ENCODE assay signal across 11 cellular contexts in the genomic region with DNA sequence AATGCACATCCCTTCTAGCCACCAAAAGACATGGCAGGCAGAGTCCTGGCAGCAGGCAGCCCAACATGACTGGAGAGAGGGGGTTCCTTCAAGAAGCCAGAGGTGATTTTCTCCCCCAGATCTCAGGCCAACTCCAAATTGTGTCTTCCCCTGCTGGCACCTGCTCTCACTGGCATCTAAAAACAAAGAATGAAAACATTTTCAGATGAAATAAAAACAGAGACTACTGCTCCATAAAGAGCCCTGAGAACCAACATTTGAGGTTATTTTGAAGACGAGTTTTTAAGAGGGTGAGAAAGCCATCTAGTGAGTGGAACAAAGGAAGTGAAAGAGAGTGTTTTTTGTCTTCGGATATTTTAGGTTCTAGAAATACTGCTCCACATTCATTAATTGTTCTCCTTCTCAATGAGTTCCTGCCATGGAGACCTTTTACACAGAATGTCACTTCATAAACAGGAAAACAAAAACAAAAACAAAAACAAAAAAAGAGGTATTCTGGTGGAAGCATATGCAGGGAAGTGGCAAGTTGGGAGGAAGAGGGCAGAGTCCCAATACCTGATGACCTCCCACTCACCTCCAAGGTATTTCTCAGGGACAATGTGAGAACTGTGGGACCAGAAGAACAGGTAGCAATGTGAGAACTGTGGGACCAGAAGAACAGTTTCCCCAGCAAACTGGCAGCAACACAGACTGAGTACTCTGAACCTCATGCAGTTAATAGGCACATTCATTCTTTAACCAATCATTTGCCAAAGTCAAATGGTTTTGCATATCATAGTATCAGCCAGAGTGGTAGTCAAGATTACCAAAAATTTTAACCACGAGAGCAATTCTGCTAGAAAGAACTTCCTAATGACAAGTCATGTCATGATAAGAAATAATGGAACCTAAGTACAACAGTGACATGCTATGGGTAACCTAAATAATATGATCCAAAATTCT. TPM values are rescaled to one million over a fixed set of nuclear protein-coding genes. Genes with fewer than 3 reads are reported as not detected.
A peak's percentile ranks its signal among the peaks of the same experiment; 100 is the strongest.
DNase-seq lines count a peak whose midpoint lies in the region; ATAC-seq and TF ChIP-seq lines count a peak whose summit lies in the region.
"Had no signal": no experiment of that assay in that cellular context is flagged by ENCODE, and none has a peak within 500 bp of the region (broad histone marks: within the 10 kb centered on the region; RNA-seq: fewer than 3 reads in every experiment).

No MANE protein-coding gene starts in this region.

- H3K27me3 Mint-ChIP-seq in activated naive CD4-positive, alpha-beta T cell treated with anti-CD3 and anti-CD28 coated beads for 36 hours (ENCODE audit: low read depth), result no peaks in the 10 kb centered on the region
- H3K27me3 Mint-ChIP-seq in activated naive CD8-positive, alpha-beta T cell treated with anti-CD3 and anti-CD28 coated beads, Interleukin-2, amount 50 U/mL, for 24 hours, result no peaks in the 10 kb centered on the region

- no peak for ATAC-seq in activated naive CD8-positive, alpha-beta T cell treated with anti-CD3 and anti-CD28 coated beads, Interleukin-2, amount 50 U/mL, for 24 hours
- no peak for ATAC-seq in right cardiac atrium

- CTCF ChIA-PET in activated naive CD4-positive, alpha-beta T cell treated with anti-CD3 and anti-CD28 coated beads for 36 hours (lab: Charles Lee), result interaction anchor here (0.5 to 2.6 kb wide), 4 partner anchors 18 to 57 kb away, joined by 3 to 14 read pairs (median 4); no protein-coding TSS in a partner anchor

- peak overlapping the region in 3 of 5 donors; percentile 9 to 57 (median 47) for H3K27ac ChIP-seq in stomach
- H3K27ac ChIP-seq in esophagus muscularis mucosa (replicated peaks in 1 of 4), result no peak overlapping the region
- no peak overlapping the region for H3K27ac ChIP-seq in right cardiac atrium (ENCODE audit: low read length)

- H3K4me1 ChIP-seq in stomach (peaks cover 17 to 48% (median 38%) of the 10 kb centered on the region in 4 donors), esophagus muscularis mucosa (peaks cover 15 to 40% (median 25%) of the 10 kb centered on the region in 4 donors), right cardiac atrium (ENCODE audit: control insufficient read depth, insufficient read depth, low read length) (peaks cover 14% of the 10 kb centered on the region)

- TF ChIP-seq POLR2A in stomach (IDR thresholded peaks at IDR 0.05) (no peak), esophagus muscularis mucosa (IDR thresholded peaks at IDR 0.05; ENCODE audit: low read depth) (no peak)

- peak; percentile 9 for DNase-seq in activated naive CD4-positive, alpha-beta T cell treated with anti-CD3 and anti-CD28 coated beads for 36 hours
- DNase-seq in activated naive CD4-positive, alpha-beta T cell (lab: John Stamatoyannopoulos, UW), result no peak
- DNase-seq in NAMALWA (ENCODE audit: low spot score) (peak; percentile 7), stomach (no peak), esophagus muscularis mucosa (ENCODE audit: extremely low spot score) (no peak), right cardiac atrium (no peak), NCI-H510A (lab: John Stamatoyannopoulos, UW) (no peak)
- DNase-seq in activated naive CD8-positive, alpha-beta T cell treated with anti-CD3 and anti-CD28 coated beads, Interleukin-2, amount 50 U/mL, for 24 hours, result no peak
- DNase-seq: Right ventricle myocardium superior; stimulated activated CD4-positive, alpha-beta T cell treated with anti-CD3 and anti-CD28 coated beads, Interleukin-12 subunit alpha, Interleukin-12 subunit beta, amount 100 ng/mL, for 4 hours had no signal

- peaks cover 54% of the 10 kb centered on the region for H3K4me1 Mint-ChIP-seq in activated naive CD4-positive, alpha-beta T cell treated with anti-CD3 and anti-CD28 coated beads for 36 hours (ENCODE audit: low read depth)
- H3K4me1 Mint-ChIP-seq in activated naive CD8-positive, alpha-beta T cell treated with anti-CD3 and anti-CD28 coated beads, Interleukin-2, amount 50 U/mL, for 24 hours, result peaks cover 47% of the 10 kb centered on the region

- peaks cover 7% of the 10 kb centered on the region for H3K36me3 Mint-ChIP-seq in activated naive CD4-positive, alpha-beta T cell treated with anti-CD3 and anti-CD28 coated beads for 36 hours (ENCODE audit: low read depth)
- peaks cover 7% of the 10 kb centered on the region for H3K36me3 Mint-ChIP-seq in activated naive CD8-positive, alpha-beta T cell treated with anti-CD3 and anti-CD28 coated beads, Interleukin-2, amount 50 U/mL, for 24 hours (ENCODE audit: low read depth)

- peak overlapping the region; percentile 17 for H3K4me3 Mint-ChIP-seq in activated naive CD4-positive, alpha-beta T cell treated with anti-CD3 and anti-CD28 coated beads for 36 hours
- peak overlapping the region; percentile 31 for H3K4me3 Mint-ChIP-seq in activated naive CD8-positive, alpha-beta T cell treated with anti-CD3 and anti-CD28 coated beads, Interleukin-2, amount 50 U/mL, for 24 hours

- intact Hi-C loops in activated naive CD4-positive, alpha-beta T cell treated with anti-CD3 and anti-CD28 coated beads for 36 hours (cut with micrococcal nuclease), result loop anchor here (1.0 to 2.0 kb wide), 3 partner anchors 32 to 52 kb away; no protein-coding TSS in a partner anchor
- intact Hi-C loops in stomach (cut with DNase I; ENCODE audit: low total_unique reads) (no loop called here), esophagus muscularis mucosa (cut with DNase I) (no loop called here), right cardiac atrium (cut with DNase I) (no loop called here)

- no peaks in the 10 kb centered on the region for H3K27me3 ChIP-seq in stomach
- no peaks in the 10 kb centered on the region for H3K27me3 ChIP-seq in esophagus muscularis mucosa
- no peaks in the 10 kb centered on the region for H3K27me3 ChIP-seq in right cardiac atrium (ENCODE audit: control insufficient read depth, insufficient read depth)

- H3K27ac Mint-ChIP-seq in activated naive CD4-positive, alpha-beta T cell treated with anti-CD3 and anti-CD28 coated beads for 36 hours, result peak overlapping the region; percentile 54
- peak overlapping the region; percentile 72 for H3K27ac Mint-ChIP-seq in activated naive CD8-positive, alpha-beta T cell treated with anti-CD3 and anti-CD28 coated beads, Interleukin-2, amount 50 U/mL, for 24 hours

- H3K36me3 ChIP-seq in stomach, result peaks cover 0 to 18% (median 14%) of the 10 kb centered on the region in 4 donors
- peaks cover 0 to 13% (median 7%) of the 10 kb centered on the region in 4 donors for H3K36me3 ChIP-seq in esophagus muscularis mucosa

- TF ChIP-seq EP300 in stomach (IDR thresholded peaks at IDR 0.05) (no peak), esophagus muscularis mucosa (IDR thresholded peaks at IDR 0.05) (no peak)

- TF ChIP-seq CTCF in stomach (IDR thresholded peaks at IDR 0.05), result no peak
- TF ChIP-seq CTCF in esophagus muscularis mucosa (IDR thresholded peaks at IDR 0.05), result no peak

- H3K4me3 ChIP-seq in stomach (no peak overlapping the region), esophagus muscularis mucosa (no peak overlapping the region), right cardiac atrium (ENCODE audit: low read length) (no peak overlapping the region)
- H3K4me3 ChIP-seq: coronary artery had no signal

- no peaks in the 10 kb centered on the region for H3K9me3 Mint-ChIP-seq in activated naive CD4-positive, alpha-beta T cell treated with anti-CD3 and anti-CD28 coated beads for 36 hours
- H3K9me3 Mint-ChIP-seq in activated naive CD8-positive, alpha-beta T cell treated with anti-CD3 and anti-CD28 coated beads, Interleukin-2, amount 50 U/mL, for 24 hours, result no peaks in the 10 kb centered on the region

- WGBS in stomach, 5 donors, result 63 to 70% (median 70%) methylated on average over 3 of the region's 3 CpGs
- 76% methylated on average over 3 of the region's 3 CpGs for WGBS in esophagus muscularis mucosa
- 57% methylated on average over 3 of the region's 3 CpGs for WGBS in right cardiac atrium

- no peaks in the 10 kb centered on the region for H3K9me3 ChIP-seq in stomach
- H3K9me3 ChIP-seq in esophagus muscularis mucosa, result no peaks in the 10 kb centered on the region
- H3K9me3 ChIP-seq in right cardiac atrium (ENCODE audit: control insufficient read depth, low read length), result no peaks in the 10 kb centered on the region

RNA-seq across cellular contexts. Expression of a gene that starts 50.0 kb away (rescaled TPM):
- total RNA-seq in activated naive CD4-positive, alpha-beta T cell treated with anti-CD3 and anti-CD28 coated beads for 36 hours, result 10 to 100 TPM; 22.6 to 24.2 TPM
- 100 to 1,000 TPM in 2 of 5 donors, 10 to 100 TPM in 3; 26.3 to 146 (median 92.0) TPM for total RNA-seq in stomach
- polyA plus RNA-seq in stomach, result 10 to 100 TPM; 13.1 to 14.9 (median 14.4) TPM
- total RNA-seq in esophagus muscularis mucosa, result 10 to 100 TPM; 28.5 to 35.7 (median 32.7) TPM
- total RNA-seq in right cardiac atrium, result 10 to 100 TPM; 53.5 to 67.0 (median 60.0) TPM
- polyA plus RNA-seq in right cardiac atrium, result 31.8 TPM

RNA-seq across cellular contexts. Expression of a gene that starts 50.4 kb away (rescaled TPM):
- 10 to 100 TPM; 12.1 to 13.4 TPM for total RNA-seq in activated naive CD4-positive, alpha-beta T cell treated with anti-CD3 and anti-CD28 coated beads for 36 hours
- total RNA-seq in stomach, result 10 to 100 TPM in 4 of 5 donors, 1 to 10 TPM in 1; 7.0 to 92.9 (median 39.7) TPM
- polyA plus RNA-seq in stomach, result 1 to 10 TPM; 5.3 to 10.0 (median 7.0) TPM
- total RNA-seq in esophagus muscularis mucosa, result 10 to 100 TPM; 22.4 to 40.4 (median 29.2) TPM
- 10 to 100 TPM; 26.4 to 41.6 (median 35.1) TPM for total RNA-seq in right cardiac atrium
- polyA plus RNA-seq in right cardiac atrium, result 21.2 TPM

Comparison
In these comparisons a context has a peak if more than half of its experiments do, and no peak if none do; other contexts are left out.
1. DNase-seq: peak in activated naive CD4-positive, alpha-beta T cell treated with anti-CD3 and anti-CD28 coated beads for 36 hours (single experiment) and NAMALWA (single experiment); none in activated naive CD4-positive, alpha-beta T cell (0 of 4), activated naive CD8-positive, alpha-beta T cell treated with anti-CD3 and anti-CD28 coated beads, Interleukin-2, amount 50 U/mL, for 24 hours (single experiment), stomach (single experiment), esophagus muscularis mucosa (single experiment), right cardiac atrium (0 of 3) and NCI-H510A (single experiment).
2. H3K27ac ChIP-seq: peak in stomach (3 of 5); none in esophagus muscularis mucosa (0 of 4) and right cardiac atrium (single experiment).